Comparison of ENCODE assay signal across 8 cellular contexts in genomic region chr6:6004147-6004995, GRCh38. TPM values are rescaled to one million over a fixed set of nuclear protein-coding genes. Genes with fewer than 3 reads are reported as not detected.
DNase-seq lines count a peak whose midpoint lies in the region; ATAC-seq and TF ChIP-seq lines count a peak whose summit lies in the region.

No MANE protein-coding gene starts in this region.

- H3K36me3 Mint-ChIP-seq in CD14-positive monocyte (peaks cover 25 to 43% of the 10 kb centered on the region in 2 donors), nephron (ENCODE audit: low read depth) (no peaks in the 10 kb centered on the region)

- H3K4me3 ChIP-seq in HL-60 (replicated peaks; ENCODE audit: insufficient read depth, low read length), result peak overlapping the region; percentile 56

- TF ChIP-seq CTCF in CD14-positive monocyte (IDR thresholded peaks at IDR 0.05) (no peak), HL-60 (IDR thresholded peaks at IDR 0.05; ENCODE audit: insufficient read depth, low read length) (no peak), nephron (IDR thresholded peaks at IDR 0.05; ENCODE audit: unreplicated experiment in 3 of 3) (no peak)

- H3K27ac ChIP-seq in HL-60 (replicated peaks), result peak overlapping the region; percentile 37

- H3K27ac Mint-ChIP-seq in CD14-positive monocyte (peak overlapping the region in 2 of 7 donors; percentile 41 to 45), nephron (peak overlapping the region in 1 of 3 experiments; percentile 0)

- H3K9me3 Mint-ChIP-seq in CD14-positive monocyte, result peaks cover 18 to 81% (median 64%) of the 10 kb centered on the region in 7 donors
- H3K9me3 Mint-ChIP-seq in nephron, result no peaks in the 10 kb centered on the region

- peak overlapping the region; percentile 82 to 97 for H3K4me3 Mint-ChIP-seq in CD14-positive monocyte
- peak overlapping the region; percentile 60 to 84 (median 81) for H3K4me3 Mint-ChIP-seq in nephron

- intact Hi-C loops in CD14-positive monocyte (cut with micrococcal nuclease), result loop anchor here in 1 of 2 donors (10.0 kb wide), 1 partner anchor 1230 kb away; the partner anchor contains the start of gene CDYL

- no peak for DNase-seq in CD14-positive monocyte (ENCODE audit: low spot score)
- DNase-seq in HL-60 (ENCODE audit: low read depth in 1 of 2, low spot score in 1 of 2), result peak in 1 of 2 experiments; percentile 18
- DNase-seq in cerebellum (ENCODE audit: low spot score), result peak; percentile 30
- DNase-seq in NCI-H1694 (lab: John Stamatoyannopoulos, UW), result no peak

- ATAC-seq in GM18867 (IDR thresholded peaks at IDR 0.05; ENCODE audit: unreplicated experiment) (no peak), HG02885 (IDR thresholded peaks at IDR 0.05; ENCODE audit: poor library complexity, unreplicated experiment) (no peak), GM18870 (IDR thresholded peaks at IDR 0.05; ENCODE audit: unreplicated experiment) (no peak)

- peaks cover 41% of the 10 kb centered on the region for H3K27me3 ChIP-seq in HL-60 (ENCODE audit: insufficient read depth, poor library complexity, severe bottlenecking)

- H3K27me3 Mint-ChIP-seq in CD14-positive monocyte (ENCODE audit: low read depth in 3 of 3), result peaks cover 94 to 100% (median 96%) of the 10 kb centered on the region in 3 donors
- H3K27me3 Mint-ChIP-seq in nephron (ENCODE audit: low read depth), result peaks cover 98% of the 10 kb centered on the region

- H3K4me1 Mint-ChIP-seq in CD14-positive monocyte (peaks cover 84% of the 10 kb centered on the region), nephron (peaks cover 45% of the 10 kb centered on the region)

RNA-seq across cellular contexts. Expression of gene NRN1, which starts 2.4 kb away (rescaled TPM):
- not detected for polyA plus RNA-seq in CD14-positive monocyte
- 55.1 TPM for total RNA-seq in cerebellum
